ENCODE assay signal across 6 cellular contexts in genomic region chr19:56248736-56249338, GRCh38. TPM values are rescaled to one million over a fixed set of nuclear protein-coding genes. Genes with fewer than 3 reads are reported as not detected.
"Had no signal": no experiment of that assay in that cellular context is flagged by ENCODE, and none has a peak within 500 bp of the region (broad histone marks: within the 10 kb centered on the region; RNA-seq: fewer than 3 reads in every experiment).

No MANE protein-coding gene starts in this region.

RNA-seq across cellular contexts. Expression of gene EDDM13, which starts 23.7 kb away (rescaled TPM):
- total RNA-seq: GM23248, H4, H7, HFFc6, IMR-90 had no signal
- polyA plus RNA-seq: GM23248, IMR-90 had no signal

RNA-seq across cellular contexts. Expression of gene ZSCAN5C, which starts 46.8 kb away (rescaled TPM):
- total RNA-seq: GM23248, H4, H7, HFFc6, HT1080, IMR-90 had no signal
- polyA plus RNA-seq: GM23248, IMR-90 had no signal

RNA-seq across cellular contexts. Expression of gene ZSCAN5B, which starts 51.3 kb away (rescaled TPM):
- total RNA-seq: GM23248, H7, HT1080, IMR-90 had no signal
- polyA plus RNA-seq: GM23248, IMR-90 had no signal
